Comparison of ENCODE assay signal across 16 cellular contexts in genomic region chr14:45990252-45990651, GRCh38.
DNase-seq lines count a peak whose midpoint lies in the region; ATAC-seq, FAIRE-seq and TF ChIP-seq lines count a peak whose summit lies in the region.
"Had no signal": no experiment of that assay in that cellular context is flagged by ENCODE, and none has a peak within 500 bp of the region (broad histone marks: within the 10 kb centered on the region; RNA-seq: fewer than 3 reads in every experiment).

No MANE protein-coding gene starts in this region.

- no peaks in the 10 kb centered on the region for H3K79me2 ChIP-seq in OCI-LY7 (ENCODE audit: insufficient read depth, low read depth, low read length)

- CTCF ChIA-PET in OCI-LY7 (lab: Charles Lee; ENCODE audit: unreplicated experiment): no interaction called here

- no peak for ATAC-seq in right cardiac atrium
- ATAC-seq: mucosa of descending colon; stimulated activated naive B cell treated with anti-CD40 and anti-IgM and Interleukin-4, amounts not matched to agents 10 μg/mL and 1 μg/mL and 100 μg/mL, for 72 hours had no signal

- no peak overlapping the region for H3K4me2 ChIP-seq in OCI-LY7 (ENCODE audit: low read length)

- H3K27ac ChIP-seq in 22Rv1: no peak overlapping the region
- no peak overlapping the region for H3K27ac ChIP-seq in OCI-LY7 (ENCODE audit: low read depth, low read length, poor library complexity, severe bottlenecking)
- no peak overlapping the region for H3K27ac ChIP-seq in right cardiac atrium (ENCODE audit: low read length)
- H3K27ac ChIP-seq: colonic mucosa had no signal

- peak; percentile 42 for TF ChIP-seq CTCF in 22Rv1 (IDR thresholded peaks at IDR 0.05)
- TF ChIP-seq CTCF in OCI-LY7 (conservative IDR thresholded peaks at IDR 0.05; ENCODE audit: low read length): peak; percentile 58
- TF ChIP-seq CTCF in fibroblast of mammary gland (conservative IDR thresholded peaks at IDR 0.05; ENCODE audit: control insufficient read depth, insufficient read depth, low read depth, low read length): peak; percentile 36

- 80% methylated on average over 3 of the region's 3 CpGs for WGBS in right cardiac atrium

- H3K4me1 Mint-ChIP-seq in T-helper 2 cell treated with Interferon-gamma antibody and Interleukin-4, amounts not matched to agents 5 μg/mL and 100 μg/mL, for 36 hours (ENCODE audit: low read depth): no peaks in the 10 kb centered on the region
- H3K4me1 Mint-ChIP-seq: activated CD4-positive, alpha-beta memory T cell treated with anti-CD3 and anti-CD28 coated beads, Interleukin-2, amount 10 ng/mL, durations not matched to agents 7 days and 5 days; activated naive CD4-positive, alpha-beta T cell treated with anti-CD3 and anti-CD28 coated beads, Interleukin-2, amount 50 U/mL, for 24 hours; stimulated activated naive B cell treated with anti-CD40 and anti-IgM and Interleukin-4, amounts not matched to agents 10 μg/mL and 1 μg/mL and 100 μg/mL, for 72 hours had no signal

- H3K4me3 Mint-ChIP-seq in T-helper 2 cell treated with Interferon-gamma antibody and Interleukin-4, amounts not matched to agents 5 μg/mL and 100 μg/mL, for 36 hours: no peak overlapping the region
- H3K4me3 Mint-ChIP-seq: activated CD4-positive, alpha-beta memory T cell treated with anti-CD3 and anti-CD28 coated beads, Interleukin-2, amount 10 ng/mL, durations not matched to agents 7 days and 5 days; activated naive CD4-positive, alpha-beta T cell treated with anti-CD3 and anti-CD28 coated beads, Interleukin-2, amount 50 U/mL, for 24 hours; stimulated activated naive B cell treated with anti-CD40 and anti-IgM and Interleukin-4, amounts not matched to agents 10 μg/mL and 1 μg/mL and 100 μg/mL, for 72 hours had no signal

- no peaks in the 10 kb centered on the region for H3K27me3 ChIP-seq in right cardiac atrium (ENCODE audit: control insufficient read depth, insufficient read depth)
- H3K27me3 ChIP-seq: colonic mucosa had no signal

- no peaks in the 10 kb centered on the region for H3K36me3 Mint-ChIP-seq in T-helper 2 cell treated with Interferon-gamma antibody and Interleukin-4, amounts not matched to agents 5 μg/mL and 100 μg/mL, for 36 hours (ENCODE audit: low read depth)
- H3K36me3 Mint-ChIP-seq: activated naive CD4-positive, alpha-beta T cell treated with anti-CD3 and anti-CD28 coated beads, Interleukin-2, amount 50 U/mL, for 24 hours; stimulated activated naive B cell treated with anti-CD40 and anti-IgM and Interleukin-4, amounts not matched to agents 10 μg/mL and 1 μg/mL and 100 μg/mL, for 72 hours had no signal

- POLR2A ChIA-PET in OCI-LY7 (lab: Charles Lee): interaction anchor here (0.8 kb wide), 1 partner anchor 584 kb away, joined by 3 read pairs; no protein-coding TSS in a partner anchor

- H2AFZ ChIP-seq in OCI-LY7 (ENCODE audit: low read length): no peak overlapping the region

- no peak overlapping the region for H3K27ac Mint-ChIP-seq in T-helper 2 cell treated with Interferon-gamma antibody and Interleukin-4, amounts not matched to agents 5 μg/mL and 100 μg/mL, for 36 hours
- H3K27ac Mint-ChIP-seq: activated CD4-positive, alpha-beta memory T cell treated with anti-CD3 and anti-CD28 coated beads, Interleukin-2, amount 10 ng/mL, durations not matched to agents 7 days and 5 days; activated naive CD4-positive, alpha-beta T cell treated with anti-CD3 and anti-CD28 coated beads, Interleukin-2, amount 50 U/mL, for 24 hours; stimulated activated naive B cell treated with anti-CD40 and anti-IgM and Interleukin-4, amounts not matched to agents 10 μg/mL and 1 μg/mL and 100 μg/mL, for 72 hours had no signal

- H3K27me3 Mint-ChIP-seq in T-helper 2 cell treated with Interferon-gamma antibody and Interleukin-4, amounts not matched to agents 5 μg/mL and 100 μg/mL, for 36 hours (ENCODE audit: low read depth): no peaks in the 10 kb centered on the region
- H3K27me3 Mint-ChIP-seq: activated CD4-positive, alpha-beta memory T cell treated with anti-CD3 and anti-CD28 coated beads, Interleukin-2, amount 10 ng/mL, durations not matched to agents 7 days and 5 days; activated naive CD4-positive, alpha-beta T cell treated with anti-CD3 and anti-CD28 coated beads, Interleukin-2, amount 50 U/mL, for 24 hours; stimulated activated naive B cell treated with anti-CD40 and anti-IgM and Interleukin-4, amounts not matched to agents 10 μg/mL and 1 μg/mL and 100 μg/mL, for 72 hours had no signal

- H3K36me3 ChIP-seq in OCI-LY7 (ENCODE audit: insufficient read depth, low read length): no peaks in the 10 kb centered on the region
- H3K36me3 ChIP-seq: colonic mucosa had no signal

- peaks cover 32% of the 10 kb centered on the region for H3K9me3 Mint-ChIP-seq in T-helper 2 cell treated with Interferon-gamma antibody and Interleukin-4, amounts not matched to agents 5 μg/mL and 100 μg/mL, for 36 hours

- FAIRE-seq in RCC 7860 (lab: Jason Lieb, UNC): no peak

- H3K4me1 ChIP-seq in OCI-LY7 (ENCODE audit: insufficient read depth, low read length, poor library complexity, severe bottlenecking) (no peaks in the 10 kb centered on the region), right cardiac atrium (ENCODE audit: control insufficient read depth, insufficient read depth, low read length) (no peaks in the 10 kb centered on the region)
- H3K4me1 ChIP-seq: colonic mucosa had no signal

- H3K4me3 ChIP-seq in OCI-LY7 (ENCODE audit: low read depth, low read length, poor library complexity, severe bottlenecking) (no peak overlapping the region), fibroblast of mammary gland (ENCODE audit: control insufficient read depth, low read depth, low read length) (no peak overlapping the region), right cardiac atrium (ENCODE audit: low read length) (no peak overlapping the region)
- H3K4me3 ChIP-seq: colonic mucosa, mucosa of descending colon had no signal

- no peaks in the 10 kb centered on the region for H3K9me2 ChIP-seq in OCI-LY7 (ENCODE audit: insufficient read depth, low read length)

- DNase-seq in ELR (ENCODE audit: low read depth) (peak; percentile 25), OCI-LY7 (ENCODE audit: low spot score) (peak; percentile 1), fibroblast of mammary gland (ENCODE audit: low read depth) (no peak), activated gamma-delta T cell (lab: John Stamatoyannopoulos, UW) (no peak), RCC 7860 (ENCODE audit: low spot score) (no peak), right cardiac atrium (no peak)
- DNase-seq in T-helper 2 cell treated with Interferon-gamma antibody and Interleukin-4, amounts not matched to agents 5 μg/mL and 100 μg/mL, for 36 hours (ENCODE audit: low spot score): no peak
- DNase-seq: activated CD4-positive, alpha-beta memory T cell treated with anti-CD3 and anti-CD28 coated beads, Interleukin-2, amount 10 ng/mL, durations not matched to agents 7 days and 5 days; colonic mucosa; mucosa of descending colon; NCI-H187; stimulated activated CD4-positive, alpha-beta T cell treated with anti-CD3 and anti-CD28 coated beads, Interleukin-2, amount 100 ng/mL, for 48 hours; stimulated activated naive B cell treated with anti-CD40 and anti-IgM and Interleukin-4, amounts not matched to agents 10 μg/mL and 1 μg/mL and 100 μg/mL, for 72 hours; T-helper 1 cell had no signal

- intact Hi-C loops in OCI-LY7 (cut with micrococcal nuclease; ENCODE audit: unreplicated experiment) (no loop called here), right cardiac atrium (cut with DNase I) (no loop called here)

- H3K9me3 ChIP-seq in OCI-LY7 (ENCODE audit: low read length) (no peaks in the 10 kb centered on the region), right cardiac atrium (ENCODE audit: control insufficient read depth, low read length) (no peaks in the 10 kb centered on the region)
- H3K9me3 ChIP-seq: colonic mucosa, mucosa of descending colon had no signal

- BruUV-seq in OCI-LY7 (replicated peaks; lab: Mats Ljungman, UMichigan): no TSS peak

- no peaks in the 10 kb centered on the region for H4K20me1 ChIP-seq in OCI-LY7 (ENCODE audit: insufficient read depth, low read length)

Comparison
In these comparisons a context has a peak if more than half of its experiments do, and no peak if none do; other contexts are left out.
1. DNase-seq: peak in ELR (single experiment) and OCI-LY7 (single experiment); none in fibroblast of mammary gland (single experiment), activated gamma-delta T cell (single experiment), RCC 7860 (single experiment), T-helper 2 cell treated with Interferon-gamma antibody and Interleukin-4, amounts not matched to agents 5 μg/mL and 100 μg/mL, for 36 hours (single experiment) and right cardiac atrium (0 of 3).
2. Peak in every context shown above with its lines, with median percentiles within 50 percentile points of each other: CTCF ChIP-seq.